In the genomic region with DNA sequence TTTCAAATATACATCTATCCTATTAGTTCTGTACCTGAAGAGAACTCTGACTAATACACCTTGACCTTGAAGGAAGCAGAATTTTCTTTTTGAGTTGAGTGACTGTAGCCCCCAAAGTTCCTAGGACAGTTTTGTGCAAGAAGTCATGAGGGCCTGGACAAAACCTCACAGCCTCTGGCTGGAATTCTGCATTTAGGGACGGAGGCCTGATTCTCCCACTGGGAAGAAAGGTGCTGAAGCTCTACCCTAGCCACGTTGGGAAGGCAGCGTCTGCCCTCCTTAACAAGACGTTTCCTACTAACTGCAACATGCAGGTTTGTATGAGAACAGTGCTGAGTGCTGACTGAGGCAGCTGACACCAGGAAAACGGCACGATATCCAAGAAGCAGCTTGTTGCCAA, we compare ENCODE assay signal across 32 cellular contexts.
"Had no signal": no experiment of that assay in that cellular context is flagged by ENCODE, and none has a peak within 500 bp of the region (broad histone marks: within the 10 kb centered on the region; RNA-seq: fewer than 3 reads in every experiment).

No MANE protein-coding gene starts in this region.

- H3K27ac Mint-ChIP-seq: mesothelial cell of epicardium, natural killer cell, nephron progenitor cell, neural progenitor cell had no signal

- H3K9ac ChIP-seq: neural progenitor cell had no signal

- ATAC-seq: left cardiac atrium; left lobe of liver; natural killer cell; right cardiac atrium; sciatic nerve; stimulated activated naive B cell treated with anti-CD40 and anti-IgM and Interleukin-4, amounts not matched to agents 10 μg/mL and 1 μg/mL and 100 μg/mL, for 72 hours; stimulated activated naive CD8-positive, alpha-beta T cell treated with anti-CD3 and anti-CD28 coated beads, Interleukin-15, Interleukin-2, amounts not matched to agents 100 U/mL and 50 U/mL, for 24 hours; upper lobe of right lung had no signal

- H3K4me1 ChIP-seq: neural progenitor cell had no signal

- H3K4me3 ChIP-seq: lung, neural progenitor cell, ovary, skin epidermis, stomach, suprapubic skin, thoracic aorta, tibial artery, upper lobe of right lung had no signal

- H3K4me1 Mint-ChIP-seq: mesothelial cell of epicardium had no signal

- H2AFZ ChIP-seq: neural progenitor cell had no signal

- H3K9me3 Mint-ChIP-seq: natural killer cell; stimulated activated naive B cell treated with anti-CD40 and anti-IgM and Interleukin-4, amounts not matched to agents 10 μg/mL and 1 μg/mL and 100 μg/mL, for 72 hours had no signal

- H3K27ac ChIP-seq: neural progenitor cell, neutrophil, ovary, skin epidermis, stomach, suprapubic skin, thoracic aorta, tibial artery, upper lobe of right lung had no signal

- H3K27me3 Mint-ChIP-seq: progenitor cell of endocrine pancreas had no signal

- H3K36me3 Mint-ChIP-seq: mesothelial cell of epicardium; naive B cell; natural killer cell; neural progenitor cell; stimulated activated naive B cell treated with anti-CD40 and anti-IgM and Interleukin-4, amounts not matched to agents 10 μg/mL and 1 μg/mL and 100 μg/mL, for 72 hours had no signal

- H3K36me3 ChIP-seq: neural progenitor cell, neutrophil, ovary, stomach, suprapubic skin, thoracic aorta, tibial artery, upper lobe of right lung had no signal

- H3K27me3 ChIP-seq: neural progenitor cell, neutrophil, ovary, stomach, suprapubic skin, tibial artery, upper lobe of right lung had no signal

- H3K9me3 ChIP-seq: neutrophil, ovary, stomach, suprapubic skin, thoracic aorta, tibial artery, upper lobe of right lung had no signal

- FAIRE-seq: keratinocyte, urothelium cell line had no signal

- H3K4me2 ChIP-seq: neural progenitor cell had no signal

- H3K4me3 Mint-ChIP-seq: mesothelial cell of epicardium; naive B cell; natural killer cell; nephron progenitor cell; neural progenitor cell; stimulated activated naive B cell treated with anti-CD40 and anti-IgM and Interleukin-4, amounts not matched to agents 10 μg/mL and 1 μg/mL and 100 μg/mL, for 72 hours had no signal

- DNase-seq: hippocampal formation; kidney glomerular epithelial cell; left cardiac atrium; mesendoderm; naive B cell; natural killer cell; nephron progenitor cell; occipital lobe; ovary; right cardiac atrium; stimulated activated CD4-positive, alpha-beta T cell treated with anti-CD3 and anti-CD28 coated beads, Interleukin-12 subunit alpha, Interleukin-12 subunit beta, amount 100 ng/mL, for 4 hours; stimulated activated CD4-positive, alpha-beta T cell treated with anti-CD3 and anti-CD28 coated beads, Interleukin-15, amount 100 ng/mL, for 24 hours; stimulated activated CD4-positive, alpha-beta T cell treated with anti-CD3 and anti-CD28 coated beads, Interleukin-2, amount 100 ng/mL, for 24 hours; stimulated activated CD4-positive, alpha-beta T cell treated with anti-CD3 and anti-CD28 coated beads, Interleukin-4, amount 100 ng/mL, for 1 hour; stimulated activated naive B cell treated with anti-CD40 and anti-IgM and Interleukin-4, amounts not matched to agents 10 μg/mL and 1 μg/mL and 100 μg/mL, for 72 hours; stimulated activated naive CD8-positive, alpha-beta T cell treated with anti-CD3 and anti-CD28 coated beads, Interleukin-15, Interleukin-2, amounts not matched to agents 100 U/mL and 50 U/mL, for 24 hours; stomach; tibial artery; trophoblast cell; upper lobe of right lung had no signal
